8 cellular contexts compared by ENCODE assay signal in genomic region chr1:3899776-3900149, GRCh38. TPM values are rescaled to one million over a fixed set of nuclear protein-coding genes. Genes with fewer than 3 reads are reported as not detected.
A peak's percentile ranks its signal among the peaks of the same experiment; 100 is the strongest.
DNase-seq lines count a peak whose midpoint lies in the region; ATAC-seq and TF ChIP-seq lines count a peak whose summit lies in the region.

No MANE protein-coding gene starts in this region.

- peak overlapping the region; percentile 71 for H3K9ac ChIP-seq in muscle layer of colon (ENCODE audit: low read length)

- peak overlapping the region; percentile 75 for H3K4me3 ChIP-seq in BJ (ENCODE audit: low read depth, low read length)
- peak overlapping the region; percentile 91 to 93 for H3K4me3 ChIP-seq in cardiac fibroblast (replicated peaks in 1 of 2; ENCODE audit: low read depth in 2 of 2, low read length in 2 of 2)
- H3K4me3 ChIP-seq in muscle layer of colon (ENCODE audit: low read depth in 1 of 2, low read length in 2 of 2) = peak overlapping the region; percentile 68 to 70

- peak; percentile 6 for ATAC-seq in GM19351 (IDR thresholded peaks at IDR 0.05; ENCODE audit: unreplicated experiment)
- no peak for ATAC-seq in activated CD4-positive, CD25-positive, alpha-beta regulatory T cell treated with anti-CD3 and anti-CD28 coated beads, Interleukin-2, amount 50 U/mL, for 24 hours

- no peaks in the 10 kb centered on the region; the same call in 1 of the 2 replicates for H3K36me3 ChIP-seq in BJ (ENCODE audit: control insufficient read depth, insufficient read depth, low read length)
- peaks cover 7% of the 10 kb centered on the region for H3K36me3 ChIP-seq in muscle layer of colon (ENCODE audit: insufficient read depth, low read length)

- TF ChIP-seq CTCF in BJ (IDR thresholded peaks at IDR 0.05; ENCODE audit: insufficient read depth, low read depth, low read length) (no peak; the same call in 1 of the 2 replicates), cardiac fibroblast (IDR thresholded peaks at IDR 0.05; ENCODE audit: low read depth, low read length) (no peak)

- peaks cover 22% of the 10 kb centered on the region for H3K4me1 ChIP-seq in muscle layer of colon (ENCODE audit: insufficient read depth, low read length)

- peak overlapping the region; percentile 95 for H3K27ac ChIP-seq in muscle layer of colon (ENCODE audit: low read depth, low read length)

- DNase-seq in BJ (ENCODE audit: low read depth) = no peak
- DNase-seq in KBM-7 = peak; percentile 32
- DNase-seq in cardiac fibroblast (ENCODE audit: low read depth in 2 of 2) = no peak
- DNase-seq in NCI-H128 (lab: John Stamatoyannopoulos, UW; ENCODE audit: unreplicated experiment) = no peak
- DNase-seq in DMS79 treated with DMSO at 0.1 percent for 48 hours (lab: John Stamatoyannopoulos, UW) = no peak

- POLR2A ChIA-PET in BJ (lab: Charles Lee) = no interaction called here

- H3K9me3 ChIP-seq in muscle layer of colon (ENCODE audit: low read length) = no peaks in the 10 kb centered on the region

- CTCF ChIA-PET in BJ (lab: Yijun Ruan, JAX) = interaction anchor here (1.0 to 1.3 kb wide), 3 partner anchors 11 to 103 kb away, joined by 3 to 4 read pairs (median 3); partner anchors contain the start of gene LRRC47

- H3K27me3 ChIP-seq in BJ (ENCODE audit: control insufficient read depth, insufficient read depth, low read length) (no peaks in the 10 kb centered on the region), muscle layer of colon (ENCODE audit: control insufficient read depth in 1 of 2, insufficient read depth in 2 of 2, low read length in 2 of 2) (peaks cover 0 to 5% of the 10 kb centered on the region in 2 donors)

- in situ Hi-C loops in KBM-7 (cut with MboI; ENCODE audit: low pct_unique_long_range_greater_than_20kb, low sequenced_read_pairs) = no loop called here

RNA-seq across cellular contexts. Expression of gene C1orf174, which starts 0.3 kb away (rescaled TPM):
- 27.0 and 33.8 TPM in 2 replicates for polyA plus RNA-seq in BJ (2011; rRNA removed)
- 17.0 and 25.1 TPM in 2 replicates for polyA minus RNA-seq in BJ (2011; rRNA and poly(A)+ RNA removed)

RNA-seq across cellular contexts. Expression of gene DFFB, which starts 42.5 kb away (rescaled TPM):
- 5.0 and 6.1 TPM in 2 replicates for polyA plus RNA-seq in BJ (2011; rRNA removed)
- polyA minus RNA-seq in BJ (2011; rRNA and poly(A)+ RNA removed) = 4.0 and 4.1 TPM in 2 replicates

RNA-seq across cellular contexts. Expression of gene CEP104, which starts 42.8 kb away (rescaled TPM):
- polyA plus RNA-seq in BJ (2011; rRNA removed) = 19.5 and 26.0 TPM in 2 replicates
- polyA minus RNA-seq in BJ (2011; rRNA and poly(A)+ RNA removed) = 18.8 and 31.4 TPM in 2 replicates
